In the genomic region with DNA sequence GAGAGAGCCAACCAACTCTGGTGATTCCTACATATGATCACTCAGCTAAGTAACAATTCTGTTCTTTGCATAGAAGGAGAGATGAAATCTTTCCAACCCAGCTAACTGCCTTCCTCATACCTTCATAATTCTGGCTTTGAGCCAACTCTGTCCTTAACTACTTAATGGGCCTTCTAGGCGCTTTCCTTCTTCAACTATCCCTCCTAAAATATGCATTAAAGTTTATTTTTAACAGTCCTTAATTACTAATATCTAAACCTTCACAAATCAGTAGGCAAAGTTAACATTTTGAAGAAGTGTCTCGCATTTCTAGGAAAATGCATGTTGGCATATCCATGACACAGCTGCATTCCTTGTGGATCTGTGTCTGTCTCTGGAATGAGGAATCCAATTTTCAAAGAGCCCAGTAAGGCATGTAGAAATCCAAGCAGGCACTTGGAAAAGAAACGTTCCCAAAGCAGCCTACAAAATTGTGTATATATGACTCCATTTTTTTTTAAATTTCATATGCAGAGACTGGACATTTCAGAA, we compare ENCODE assay signal across 8 cellular contexts.
DNase-seq lines count a peak whose midpoint lies in the region; FAIRE-seq and TF ChIP-seq lines count a peak whose summit lies in the region.
"Had no signal": no experiment of that assay in that cellular context is flagged by ENCODE, and none has a peak within 500 bp of the region (broad histone marks: within the 10 kb centered on the region; RNA-seq: fewer than 3 reads in every experiment).

No MANE protein-coding gene starts in this region.

- no peak for FAIRE-seq in bronchial epithelial cell (lab: Jason Lieb, UNC)

- H3K27me3 Mint-ChIP-seq in nephron (ENCODE audit: low read depth), result no peaks in the 10 kb centered on the region

- peak overlapping the region; percentile 82 to 93 (median 92) for H3K27ac Mint-ChIP-seq in nephron

- no peaks in the 10 kb centered on the region for H3K36me3 Mint-ChIP-seq in nephron (ENCODE audit: low read depth)

- TF ChIP-seq CTCF in bronchial epithelial cell (IDR thresholded peaks at IDR 0.05; ENCODE audit: insufficient read depth, low read length, severe bottlenecking) (no peak), nephron (IDR thresholded peaks at IDR 0.05; ENCODE audit: unreplicated experiment in 3 of 3) (no peak)

- peaks cover 39% of the 10 kb centered on the region for H3K4me1 Mint-ChIP-seq in nephron

- no peak overlapping the region for H3K4me3 ChIP-seq in bronchial epithelial cell (ENCODE audit: low read depth, low read length)

- peak overlapping the region; percentile 7 to 12 (median 9) for H3K4me3 Mint-ChIP-seq in nephron

- no peaks in the 10 kb centered on the region for H3K36me3 ChIP-seq in bronchial epithelial cell (ENCODE audit: control insufficient read depth, insufficient read depth, low read length)

- H3K9me3 Mint-ChIP-seq in nephron, result peaks cover 4% of the 10 kb centered on the region

- H3K27me3 ChIP-seq in bronchial epithelial cell (ENCODE audit: control insufficient read depth, insufficient read depth, low read length), result no peaks in the 10 kb centered on the region
- H3K27me3 ChIP-seq: foreskin keratinocyte had no signal

- DNase-seq in G401 (ENCODE audit: low spot score) (peak; percentile 19), NCI-H128 (lab: John Stamatoyannopoulos, UW; ENCODE audit: unreplicated experiment) (peak; percentile 9), bronchial epithelial cell (ENCODE audit: low read depth) (peak; percentile 24), SHP77 treated with DMSO at 0.1 percent for 48 hours (lab: John Stamatoyannopoulos, UW) (no peak), OCI-M2 (lab: John Stamatoyannopoulos, UW; ENCODE audit: unreplicated experiment) (no peak)
- DNase-seq in stimulated activated CD4-positive, alpha-beta T cell treated with anti-CD3 and anti-CD28 coated beads, Interleukin-2, amount 100 ng/mL, for 24 hours, result no peak

- in situ Hi-C loops in G401 (cut with HindIII; ENCODE audit: low sequenced_read_pairs), result no loop called here

Comparison
In these comparisons a context has a peak if more than half of its experiments do, and no peak if none do; other contexts are left out.
1. DNase-seq: peak in G401 (single experiment), NCI-H128 (single experiment) and bronchial epithelial cell (single experiment); none in stimulated activated CD4-positive, alpha-beta T cell treated with anti-CD3 and anti-CD28 coated beads, Interleukin-2, amount 100 ng/mL, for 24 hours (0 of 2), SHP77 treated with DMSO at 0.1 percent for 48 hours (single experiment) and OCI-M2 (single experiment).